Comparison of ENCODE assay signal across 8 cellular contexts in genomic region chr16:53503270-53503911, GRCh38. TPM values are rescaled to one million over a fixed set of nuclear protein-coding genes. Genes with fewer than 3 reads are reported as not detected.
A peak's percentile ranks its signal among the peaks of the same experiment; 100 is the strongest.
DNase-seq lines count a peak whose midpoint lies in the region; ATAC-seq and TF ChIP-seq lines count a peak whose summit lies in the region.

No MANE protein-coding gene starts in this region.

- TF ChIP-seq EP300 in upper lobe of left lung (IDR thresholded peaks at IDR 0.05) = no peak

- TF ChIP-seq CTCF in heart right ventricle (IDR thresholded peaks at IDR 0.05) = no peak
- TF ChIP-seq CTCF in upper lobe of left lung (IDR thresholded peaks at IDR 0.05) = no peak

- H3K27me3 ChIP-seq in heart right ventricle = no peaks in the 10 kb centered on the region
- H3K27me3 ChIP-seq in upper lobe of left lung = no peaks in the 10 kb centered on the region

- H3K27ac ChIP-seq in heart right ventricle (peak overlapping the region; percentile 91 to 99 (median 94)), upper lobe of left lung (peak overlapping the region; percentile 88 to 97 (median 95))

- peak; percentile 95 for ATAC-seq in HG02884 (IDR thresholded peaks at IDR 0.05; ENCODE audit: unreplicated experiment)
- peak; percentile 92 to 96 (median 94) for ATAC-seq in heart right ventricle
- peak; percentile 96 to 98 for ATAC-seq in upper lobe of left lung (ENCODE audit: low FRiP score in 2 of 2)

- H3K9me3 ChIP-seq in heart right ventricle (no peaks in the 10 kb centered on the region), upper lobe of left lung (no peaks in the 10 kb centered on the region)

- peak; percentile 95 for TF ChIP-seq POLR2A in GM15510 (IDR thresholded peaks at IDR 0.05; ENCODE audit: borderline replicate concordance, extremely low read depth, insufficient read length)
- TF ChIP-seq POLR2A in upper lobe of left lung (IDR thresholded peaks at IDR 0.05) = peak in 3 of 4 donors; percentile 70 to 96 (median 93)

- peaks cover 5 to 47% (median 40%) of the 10 kb centered on the region in 9 donors for H3K4me1 ChIP-seq in heart right ventricle
- peaks cover 21 to 32% (median 30%) of the 10 kb centered on the region in 4 donors for H3K4me1 ChIP-seq in upper lobe of left lung

- H3K4me3 ChIP-seq in heart right ventricle (peak overlapping the region; percentile 83 to 99 (median 88)), upper lobe of left lung (peak overlapping the region; percentile 54 to 97 (median 96))

- DNase-seq in NCI-H146 treated with DMSO at 0.1 percent for 48 hours (lab: John Stamatoyannopoulos, UW; ENCODE audit: unreplicated experiment) = peak; percentile 97
- DNase-seq in T-helper 1 cell = peak; percentile 99 to 100 (median 100)
- peak; percentile 99 for DNase-seq in amniotic stem cell (lab: John Stamatoyannopoulos, UW)
- peak; percentile 100 for DNase-seq in heart right ventricle
- DNase-seq in posterior cingulate gyrus = peak; percentile 100
- peak; percentile 98 to 100 for DNase-seq in upper lobe of left lung

- H3K36me3 ChIP-seq in heart right ventricle = peaks cover 0 to 18% (median 6%) of the 10 kb centered on the region in 9 donors
- peaks cover 0 to 15% (median 2%) of the 10 kb centered on the region in 4 donors for H3K36me3 ChIP-seq in upper lobe of left lung

- 0% methylated on average over 46 of the region's 46 CpGs for WGBS in heart right ventricle, 2 donors
- WGBS in upper lobe of left lung, 2 donors = 1% methylated on average over 44 of the region's 46 CpGs; no CpG with 5 or more reads in 1 of the 2 donors

- intact Hi-C loops in heart right ventricle (cut with DNase I) (loop anchor here in 6 of 10 donors (2.0 to 10.0 kb wide), 3 partner anchors 69 to 1424 kb away; partner anchors contain the start of gene RBL2 (in 5 of the 6)), posterior cingulate gyrus (cut with DNase I) (loop anchor here (2.0 kb wide), 1 partner anchor 69 kb away; the partner anchor contains the start of gene RBL2)

RNA-seq across cellular contexts. Expression of gene AKTIP, which starts 0.4 kb away (rescaled TPM):
- total RNA-seq in heart right ventricle = 100 to 1,000 TPM in 1 of 10 donors, 10 to 100 TPM in 9; 61.4 to 105 (median 75.6) TPM
- 10 to 100 TPM; 33.4 to 48.7 TPM for polyA plus RNA-seq in heart right ventricle
- total RNA-seq in upper lobe of left lung = 10 to 100 TPM; 35.6 to 61.3 (median 47.0) TPM

Comparison
In these comparisons a context has a peak if more than half of its experiments do, and no peak if none do; other contexts are left out.
1. Peak in every context shown above with its lines: DNase-seq, ATAC-seq, H3K4me3 ChIP-seq and H3K27ac ChIP-seq.